In genomic region chr3:84165278-84165677, GRCh38 we compare ENCODE assay signal across 34 cellular contexts.
"Had no signal": no experiment of that assay in that cellular context is flagged by ENCODE, and none has a peak within 500 bp of the region (broad histone marks: within the 10 kb centered on the region; RNA-seq: fewer than 3 reads in every experiment).

No MANE protein-coding gene starts in this region.

- H3K9me3 ChIP-seq: ascending aorta, esophagus squamous epithelium, lower lobe of right lung, ovary, uterus had no signal

- H3K36me3 Mint-ChIP-seq: activated naive CD8-positive, alpha-beta T cell treated with anti-CD3 and anti-CD28 coated beads, Interleukin-2, amount 10 ng/mL, durations not matched to agents 7 days and 5 days; stimulated activated memory B cell treated with anti-CD40 and anti-IgM and Interleukin-4, amounts not matched to agents 10 μg/mL and 1 μg/mL and 100 μg/mL, for 72 hours; type B pancreatic cell had no signal

- DNase-seq: activated B cell treated with CpG ODN at 0.5 μM for 24 hours; activated CD4-positive, alpha-beta T cell treated with anti-CD3 and anti-CD28 coated beads, Interleukin-2, amount 50 U/mL, for 4 hours; activated CD8-positive, alpha-beta memory T cell treated with anti-CD3 and anti-CD28 coated beads for 24 hours; activated effector memory CD4-positive, alpha-beta T cell treated with anti-CD3 and anti-CD28 coated beads, Interleukin-2, amount 50 U/mL, for 16 hours; activated naive CD4-positive, alpha-beta T cell treated with anti-CD3 and anti-CD28 coated beads for 36 hours; activated naive CD8-positive, alpha-beta T cell treated with anti-CD3 and anti-CD28 coated beads, Interleukin-2, amount 10 ng/mL, durations not matched to agents 7 days and 5 days; dermis blood vessel endothelial cell; effector CD4-positive, alpha-beta T cell; esophagus squamous epithelium; left lung; lower lobe of right lung; mesendoderm; mucosa of descending colon; nephron progenitor cell; ovary; retina; sigmoid colon; stimulated activated CD4-positive, alpha-beta T cell treated with anti-CD3 and anti-CD28 coated beads, Interleukin-1b, Interleukin-23, amount 100 ng/mL, for 48 hours; stimulated activated CD4-positive, alpha-beta T cell treated with anti-CD3 and anti-CD28 coated beads, Interleukin-4, amount 100 ng/mL, for 4 hours; stimulated activated CD8-positive, alpha-beta memory T cell treated with anti-CD3 and anti-CD28 coated beads, Interleukin-4, amount 100 ng/mL, for 48 hours; stimulated activated naive CD8-positive, alpha-beta T cell treated with anti-CD3 and anti-CD28 coated beads, Interleukin-15, amount 100 ng/mL, for 72 hours; substantia nigra; T-helper 2 cell; uterus had no signal

- ATAC-seq: left lung; lower lobe of right lung; mucosa of descending colon; stimulated activated memory B cell treated with anti-CD40 and anti-IgM and Interleukin-4, amounts not matched to agents 10 μg/mL and 1 μg/mL and 100 μg/mL, for 72 hours; stimulated activated naive CD8-positive, alpha-beta T cell treated with anti-CD3 and anti-CD28 coated beads, Interleukin-15, amount 100 ng/mL, for 72 hours had no signal

- H3K27me3 Mint-ChIP-seq: activated B cell treated with CpG ODN at 0.5 μM for 24 hours; activated naive CD8-positive, alpha-beta T cell treated with anti-CD3 and anti-CD28 coated beads, Interleukin-2, amount 10 ng/mL, durations not matched to agents 7 days and 5 days; central memory CD8-positive, alpha-beta T cell; progenitor cell of endocrine pancreas; stimulated activated memory B cell treated with anti-CD40 and anti-IgM and Interleukin-4, amounts not matched to agents 10 μg/mL and 1 μg/mL and 100 μg/mL, for 72 hours; stimulated activated naive CD8-positive, alpha-beta T cell treated with anti-CD3 and anti-CD28 coated beads, Interleukin-15, amount 100 ng/mL, for 72 hours; type B pancreatic cell had no signal

- H3K27ac Mint-ChIP-seq: activated B cell treated with CpG ODN at 0.5 μM for 24 hours; activated naive CD4-positive, alpha-beta T cell treated with anti-CD3 and anti-CD28 coated beads for 36 hours; activated naive CD8-positive, alpha-beta T cell treated with anti-CD3 and anti-CD28 coated beads, Interleukin-2, amount 10 ng/mL, durations not matched to agents 7 days and 5 days; activated T-helper 1 cell treated with anti-CD3 and anti-CD28 coated beads, Interleukin-12 subunit alpha, Interleukin-12 subunit beta, Interleukin-2, Interleukin-4 antibody, amounts not matched to agents 30 ng/mL and 10 ng/mL and 1 ng/mL, durations not matched to agents 14 hours and 24 hours and 36 hours; nephron progenitor cell; progenitor cell of endocrine pancreas; stimulated activated memory B cell treated with anti-CD40 and anti-IgM and Interleukin-4, amounts not matched to agents 10 μg/mL and 1 μg/mL and 100 μg/mL, for 72 hours; stimulated activated naive CD8-positive, alpha-beta T cell treated with anti-CD3 and anti-CD28 coated beads, Interleukin-15, amount 100 ng/mL, for 72 hours; type B pancreatic cell had no signal

- H3K9me3 Mint-ChIP-seq: nephron progenitor cell; stimulated activated memory B cell treated with anti-CD40 and anti-IgM and Interleukin-4, amounts not matched to agents 10 μg/mL and 1 μg/mL and 100 μg/mL, for 72 hours; type B pancreatic cell had no signal

- H3K27me3 ChIP-seq: ascending aorta, esophagus squamous epithelium, left lung, neutrophil, ovary, sigmoid colon, uterus had no signal

- H3K4me3 ChIP-seq: ascending aorta, esophagus squamous epithelium, left lung, lower lobe of right lung, mucosa of descending colon, ovary, sigmoid colon, smooth muscle cell, uterus had no signal

- H3K4me3 Mint-ChIP-seq: activated B cell treated with CpG ODN at 0.5 μM for 24 hours; activated naive CD4-positive, alpha-beta T cell treated with anti-CD3 and anti-CD28 coated beads for 36 hours; activated naive CD8-positive, alpha-beta T cell treated with anti-CD3 and anti-CD28 coated beads, Interleukin-2, amount 10 ng/mL, durations not matched to agents 7 days and 5 days; activated T-helper 1 cell treated with anti-CD3 and anti-CD28 coated beads, Interleukin-12 subunit alpha, Interleukin-12 subunit beta, Interleukin-2, Interleukin-4 antibody, amounts not matched to agents 30 ng/mL and 10 ng/mL and 1 ng/mL, durations not matched to agents 14 hours and 24 hours and 36 hours; central memory CD8-positive, alpha-beta T cell; nephron progenitor cell; stimulated activated memory B cell treated with anti-CD40 and anti-IgM and Interleukin-4, amounts not matched to agents 10 μg/mL and 1 μg/mL and 100 μg/mL, for 72 hours; stimulated activated naive CD8-positive, alpha-beta T cell treated with anti-CD3 and anti-CD28 coated beads, Interleukin-15, amount 100 ng/mL, for 72 hours; type B pancreatic cell had no signal

- FAIRE-seq: islet of Langerhans had no signal

- H3K36me3 ChIP-seq: ascending aorta, esophagus squamous epithelium, left lung, lower lobe of right lung, neutrophil, ovary, sigmoid colon, uterus had no signal

- H3K27ac ChIP-seq: ascending aorta, epithelial cell of prostate, esophagus squamous epithelium, left lung, lower lobe of right lung, neutrophil, ovary, sigmoid colon, uterus had no signal

- H3K4me1 Mint-ChIP-seq: activated B cell treated with CpG ODN at 0.5 μM for 24 hours; activated naive CD8-positive, alpha-beta T cell treated with anti-CD3 and anti-CD28 coated beads, Interleukin-2, amount 10 ng/mL, durations not matched to agents 7 days and 5 days; central memory CD8-positive, alpha-beta T cell; nephron progenitor cell; stimulated activated memory B cell treated with anti-CD40 and anti-IgM and Interleukin-4, amounts not matched to agents 10 μg/mL and 1 μg/mL and 100 μg/mL, for 72 hours; stimulated activated naive CD8-positive, alpha-beta T cell treated with anti-CD3 and anti-CD28 coated beads, Interleukin-15, amount 100 ng/mL, for 72 hours had no signal

- H3K4me1 ChIP-seq: ascending aorta, esophagus squamous epithelium, left lung, lower lobe of right lung, sigmoid colon, uterus had no signal
